Comparison of ENCODE assay signal across 20 cellular contexts in the genomic region with DNA sequence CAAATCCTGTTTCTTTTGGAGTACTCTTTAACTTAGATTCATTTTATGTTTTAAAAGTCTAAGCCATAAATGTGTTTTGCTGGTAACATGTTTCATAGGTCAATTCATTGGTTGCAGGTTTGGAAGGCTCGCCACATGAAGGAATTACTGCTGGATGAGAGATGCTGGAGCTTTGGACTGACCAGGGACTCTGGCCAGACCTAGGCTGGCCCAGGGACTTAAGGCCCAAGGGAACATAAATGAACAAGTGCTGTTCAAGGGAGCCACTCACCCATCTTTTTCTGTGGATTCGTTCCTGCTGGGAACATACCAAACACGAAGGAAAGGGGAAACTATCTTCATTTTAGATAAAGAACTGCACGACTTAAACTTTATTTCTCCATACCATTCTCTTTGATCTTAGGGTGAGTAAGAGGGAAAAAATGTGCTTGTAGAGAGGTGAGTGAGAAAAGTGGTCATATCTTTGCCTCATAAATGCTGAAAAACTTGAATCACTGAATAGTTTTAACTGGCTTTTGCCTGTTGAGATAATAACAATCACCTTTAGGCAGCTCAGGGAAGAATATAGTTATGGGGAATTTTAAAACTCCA. TPM values are rescaled to one million over a fixed set of nuclear protein-coding genes. Genes with fewer than 3 reads are reported as not detected.
DNase-seq lines count a peak whose midpoint lies in the region; ATAC-seq and TF ChIP-seq lines count a peak whose summit lies in the region.
"Had no signal": no experiment of that assay in that cellular context is flagged by ENCODE, and none has a peak within 500 bp of the region (broad histone marks: within the 10 kb centered on the region; RNA-seq: fewer than 3 reads in every experiment).

No MANE protein-coding gene starts in this region.

- POLR2A ChIA-PET in IMR-90 (lab: Charles Lee; ENCODE audit: unreplicated experiment): no interaction called here

- no peak overlapping the region for H3K14ac ChIP-seq in IMR-90 (replicated peaks; ENCODE audit: low read depth, low read length)

- no peak overlapping the region for H2AK5ac ChIP-seq in IMR-90 (ENCODE audit: low read depth, low read length)

- H2BK5ac ChIP-seq in IMR-90 (ENCODE audit: low read depth, low read length, poor library complexity, severe bottlenecking): no peak overlapping the region

- H4K20me1 ChIP-seq in IMR-90 (ENCODE audit: insufficient read depth, low read length): no peaks in the 10 kb centered on the region

- no peaks in the 10 kb centered on the region for H3K79me1 ChIP-seq in IMR-90 (ENCODE audit: low read depth in 1 of 2, low read length in 2 of 2)

- intact Hi-C loops in IMR-90 (cut with micrococcal nuclease): no loop called here

- no peak for TF ChIP-seq CTCF in IMR-90 (conservative IDR thresholded peaks at IDR 0.05; ENCODE audit: low read depth, low read length)

- no CpG with 5 or more reads among the region's 4 CpGs for whole genome bisulfite sequencing in IMR-90 (ENCODE audit: extremely low coverage in 2 of 2, insufficient read length in 1 of 2), 2 experiments

- TF ChIP-seq RAD21 in IMR-90 (IDR thresholded peaks at IDR 0.05; ENCODE audit: low read length): no peak

- H3K9me1 ChIP-seq in IMR-90 (ENCODE audit: insufficient read depth, low read length): no peaks in the 10 kb centered on the region

- dilution Hi-C loops in IMR-90 (cut with HindIII; ENCODE audit: low sequenced_read_pairs, unreplicated experiment): no loop called here

- no peak overlapping the region for H2BK20ac ChIP-seq in IMR-90 (ENCODE audit: low read depth, low read length)

- no peak overlapping the region for H3K56ac ChIP-seq in IMR-90 (ENCODE audit: extremely low read depth, insufficient read depth, low read length)

- no peaks in the 10 kb centered on the region for H3K36me3 ChIP-seq in IMR-90 (ENCODE audit: control insufficient read depth, insufficient read depth, low read length)
- H3K36me3 ChIP-seq: gastroesophageal sphincter, stomach had no signal

- H4K91ac ChIP-seq in IMR-90 (ENCODE audit: insufficient read depth, low read depth, low read length): no peak overlapping the region

- no peak for TF ChIP-seq POLR2A in IMR-90 (IDR thresholded peaks at IDR 0.05; ENCODE audit: low read depth, low read length)

- no peak for ATAC-seq in IMR-90 (ENCODE audit: low read depth)
- ATAC-seq in HG03460 (IDR thresholded peaks at IDR 0.05; ENCODE audit: unreplicated experiment): no peak
- ATAC-seq: gastroesophageal sphincter, GM12878, natural killer cell, WTC11 had no signal

- no peak overlapping the region for H4K8ac ChIP-seq in IMR-90 (ENCODE audit: low read depth in 2 of 2, low read length in 2 of 2)

- no peak overlapping the region for H2BK15ac ChIP-seq in IMR-90 (ENCODE audit: low read depth, low read length)

- H3K9me3 ChIP-seq in IMR-90 (ENCODE audit: control insufficient read depth, insufficient read depth, low read length): no peaks in the 10 kb centered on the region
- H3K9me3 ChIP-seq: gastroesophageal sphincter, stomach had no signal

- no TSS peak for BruUV-seq in IMR-90 (replicated peaks; lab: Mats Ljungman, UMichigan)

- no peak overlapping the region for H3K9ac ChIP-seq in IMR-90 (ENCODE audit: low read depth, low read length)

- H3K27me3 ChIP-seq in IMR-90 (ENCODE audit: control insufficient read depth, insufficient read depth, low read length): no peaks in the 10 kb centered on the region
- H3K27me3 ChIP-seq: gastroesophageal sphincter, stomach had no signal

- DNase-seq in ACHN (peak; percentile 30), IMR-90 (peak; percentile 27), astrocyte of the hippocampus (ENCODE audit: low read depth, low spot score) (peak; percentile 55), kidney tubule cell (ENCODE audit: low spot score) (peak; percentile 78), germinal center (ENCODE audit: low spot score) (no peak), GOT3 (lab: John Stamatoyannopoulos, UW) (no peak), NOMO-1 (lab: John Stamatoyannopoulos, UW; ENCODE audit: unreplicated experiment in 2 of 2) (no peak)
- DNase-seq: natural killer cell, NCI-H2081, NCI-H526 treated with DMSO at 0.1 percent for 48 hours, RPMI8226, stomach had no signal

- no peak overlapping the region for H3K23ac ChIP-seq in IMR-90 (ENCODE audit: low read depth, low read length)

- H2AK9ac ChIP-seq in IMR-90 (replicated peaks; ENCODE audit: low read depth, low read length, poor library complexity): no peak overlapping the region

- H3K27ac ChIP-seq in IMR-90 (ENCODE audit: insufficient read depth, low read length): no peak overlapping the region
- H3K27ac ChIP-seq: gastroesophageal sphincter had no signal

- H2AFZ ChIP-seq in IMR-90 (replicated peaks; ENCODE audit: low read length, poor library complexity): peak overlapping the region; percentile 57

- no peak overlapping the region for H3K4me3 ChIP-seq in IMR-90 (ENCODE audit: insufficient read depth, low read depth, low read length)
- H3K4me3 ChIP-seq: gastroesophageal sphincter, GM12878, stomach had no signal

- H3K4me1 ChIP-seq in IMR-90 (ENCODE audit: control insufficient read depth, insufficient read depth, low read length): peaks cover 2% of the 10 kb centered on the region; the same call in 1 of the 2 replicates
- H3K4me1 ChIP-seq: gastroesophageal sphincter had no signal

- in situ Hi-C loops in ACHN (cut with HindIII; ENCODE audit: low pct_ligation_motif_present, low pct_unique_long_range_greater_than_20kb, low sequenced_read_pairs): no loop called here
- in situ Hi-C loops in IMR-90 (cut with MboI; ENCODE audit: low sequenced_read_pairs): loop anchor here (25.0 kb wide), 2 partner anchors 144 to 269 kb away; no protein-coding TSS in a partner anchor

- no peak overlapping the region for H3K4me2 ChIP-seq in IMR-90 (ENCODE audit: low read depth, low read length)

- no peak overlapping the region for H3K4ac ChIP-seq in IMR-90 (ENCODE audit: low read depth, low read length)

- H2BK120ac ChIP-seq in IMR-90 (ENCODE audit: low read depth, low read length): no peak overlapping the region

- H3K18ac ChIP-seq in IMR-90 (ENCODE audit: low read depth, low read length): no peak overlapping the region

- no peak overlapping the region for H4K5ac ChIP-seq in IMR-90 (ENCODE audit: low read depth, low read length)

- CTCF ChIA-PET in IMR-90 (lab: Yijun Ruan, JAX): no interaction called here

TF ChIP-seq in IMR-90, 13 proteins besides CTCF, POLR2A, EP300 and RAD21:
- TF ChIP-seq, protein P1, sequence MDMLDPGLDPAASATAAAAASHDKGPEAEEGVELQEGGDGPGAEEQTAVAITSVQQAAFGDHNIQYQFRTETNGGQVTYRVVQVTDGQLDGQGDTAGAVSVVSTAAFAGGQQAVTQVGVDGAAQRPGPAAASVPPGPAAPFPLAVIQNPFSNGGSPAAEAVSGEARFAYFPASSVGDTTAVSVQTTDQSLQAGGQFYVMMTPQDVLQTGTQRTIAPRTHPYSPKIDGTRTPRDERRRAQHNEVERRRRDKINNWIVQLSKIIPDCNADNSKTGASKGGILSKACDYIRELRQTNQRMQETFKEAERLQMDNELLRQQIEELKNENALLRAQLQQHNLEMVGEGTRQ (IDR thresholded peaks at IDR 0.05; ENCODE audit: low read depth, low read length): no peak
- TF ChIP-seq CHD1 (IDR thresholded peaks at IDR 0.05; ENCODE audit: low read depth, low read length): no peak

RNA-seq across cellular contexts. Expression of a gene that starts 15.3 kb away (rescaled TPM):
- total RNA-seq in IMR-90 (2012; rRNA removed): not detected in 2 replicates
- polyA plus RNA-seq in IMR-90 (2012; rRNA removed): not detected in 2 replicates
- polyA plus RNA-seq in IMR-90 (2012; cell fraction: cytosol; rRNA removed): not detected in 2 replicates
- polyA plus RNA-seq in IMR-90 (2012; cell fraction: nucleus; rRNA removed; ENCODE audit: low replicate concordance): not detected in 2 replicates
- total RNA-seq: activated T-helper 1 cell treated with anti-CD3 and anti-CD28 coated beads, Interleukin-12 subunit alpha, Interleukin-12 subunit beta, Interleukin-2, Interleukin-4 antibody, amounts not matched to agents 30 ng/mL and 10 ng/mL and 1 ng/mL, durations not matched to agents 14 hours and 24 hours and 36 hours; chondrocyte; gastroesophageal sphincter; GM12878; natural killer cell; stomach; T-helper 1 cell treated with Interleukin-12 subunit alpha and Interleukin-12 subunit beta and Interleukin-4 antibody, amounts not matched to agents 30 ng/mL and 1 ng/mL, for 36 hours; WTC11 had no signal
- polyA plus RNA-seq: GM12878, stomach, urinary bladder had no signal

RNA-seq across cellular contexts. Expression of a gene that starts 55.0 kb away (rescaled TPM):
- 361 and 394 TPM in 2 replicates for total RNA-seq in IMR-90 (2012; rRNA removed)
- polyA plus RNA-seq in IMR-90 (2012; rRNA removed): 223 and 249 TPM in 2 replicates
- 90.5 and 125 TPM in 2 replicates for polyA plus RNA-seq in IMR-90 (2012; cell fraction: cytosol; rRNA removed)
- polyA plus RNA-seq in IMR-90 (2012; cell fraction: nucleus; rRNA removed; ENCODE audit: low replicate concordance): 105 and 251 TPM in 2 replicates

Comparison
In these comparisons a context has a peak if more than half of its experiments do, and no peak if none do; other contexts are left out.
1. DNase-seq: peak in ACHN (single experiment), IMR-90 (single experiment), astrocyte of the hippocampus (single experiment) and kidney tubule cell (single experiment); none in germinal center (single experiment), GOT3 (single experiment) and NOMO-1 (0 of 2).